18 cellular contexts compared by ENCODE assay signal in genomic region chr18:58215005-58215404, GRCh38.
"Had no signal": no experiment of that assay in that cellular context is flagged by ENCODE, and none has a peak within 500 bp of the region (broad histone marks: within the 10 kb centered on the region; RNA-seq: fewer than 3 reads in every experiment).

No MANE protein-coding gene starts in this region.

- ATAC-seq: activated T-helper 17 cell treated with anti-CD3 and anti-CD28 coated beads, Interleukin-2, amount 50 U/mL, for 72 hours had no signal

- H3K4me3 Mint-ChIP-seq: activated B cell treated with CpG ODN at 0.5 μM for 24 hours; activated CD4-positive, alpha-beta T cell treated with anti-CD3 and anti-CD28 coated beads, Interleukin-2, amount 10 ng/mL, durations not matched to agents 24 days and 14 days; activated naive CD4-positive, alpha-beta T cell treated with anti-CD3 and anti-CD28 coated beads for 36 hours; activated T-helper 17 cell treated with anti-CD3 and anti-CD28 coated beads, Interleukin-2, amount 50 U/mL, for 72 hours; central memory CD8-positive, alpha-beta T cell; memory B cell; neural crest cell had no signal

- H3K27ac Mint-ChIP-seq: activated B cell treated with CpG ODN at 0.5 μM for 24 hours; activated CD4-positive, alpha-beta T cell treated with anti-CD3 and anti-CD28 coated beads, Interleukin-2, amount 10 ng/mL, durations not matched to agents 24 days and 14 days; activated naive CD4-positive, alpha-beta T cell treated with anti-CD3 and anti-CD28 coated beads for 36 hours; activated T-helper 17 cell treated with anti-CD3 and anti-CD28 coated beads, Interleukin-2, amount 50 U/mL, for 72 hours had no signal

- H3K4me1 ChIP-seq: vagina had no signal

- H3K27me3 Mint-ChIP-seq: activated B cell treated with CpG ODN at 0.5 μM for 24 hours, memory B cell had no signal

- H3K9me3 Mint-ChIP-seq: activated B cell treated with CpG ODN at 0.5 μM for 24 hours; activated CD4-positive, alpha-beta T cell treated with anti-CD3 and anti-CD28 coated beads, Interleukin-2, amount 10 ng/mL, durations not matched to agents 24 days and 14 days; activated naive CD4-positive, alpha-beta T cell treated with anti-CD3 and anti-CD28 coated beads for 36 hours; activated T-helper 17 cell treated with anti-CD3 and anti-CD28 coated beads, Interleukin-2, amount 50 U/mL, for 72 hours; central memory CD8-positive, alpha-beta T cell; neural crest cell had no signal

- H3K36me3 ChIP-seq: left lung, ovary, stomach, thoracic aorta, vagina had no signal

- DNase-seq: activated B cell treated with CpG ODN at 0.5 μM for 24 hours; activated CD4-positive, alpha-beta T cell treated with anti-CD3 and anti-CD28 coated beads, Interleukin-2, amount 10 ng/mL, durations not matched to agents 24 days and 14 days; activated naive CD4-positive, alpha-beta T cell treated with anti-CD3 and anti-CD28 coated beads for 36 hours; activated T-cell treated with anti-CD3 and anti-CD28 coated beads for 4 hours; dermis blood vessel endothelial cell; erythroblast; glutamatergic neuron; left lung; ovary; stimulated activated CD4-positive, alpha-beta T cell treated with anti-CD3 and anti-CD28 coated beads, Interleukin-15, amount 100 ng/mL, for 24 hours; stimulated activated CD4-positive, alpha-beta T cell treated with anti-CD3 and anti-CD28 coated beads, Interleukin-4, amount 100 ng/mL, for 24 hours; stomach had no signal

- H3K27ac ChIP-seq: left lung, ovary, thoracic aorta, vagina had no signal

- H3K4me3 ChIP-seq: left lung, ovary, stomach, thoracic aorta, vagina had no signal

- H3K27me3 ChIP-seq: ovary, stomach, vagina had no signal

- H3K9me3 ChIP-seq: left lung, ovary, stomach, thoracic aorta, vagina had no signal
